ENCODE assay signal across 8 cellular contexts in genomic region chr12:53179694-53180269, GRCh38. TPM values are rescaled to one million over a fixed set of nuclear protein-coding genes. Genes with fewer than 3 reads are reported as not detected.
A peak's percentile ranks its signal among the peaks of the same experiment; 100 is the strongest.
DNase-seq lines count a peak whose midpoint lies in the region; ATAC-seq and TF ChIP-seq lines count a peak whose summit lies in the region.

No MANE protein-coding gene starts in this region.

- H3K4me1 ChIP-seq in hepatocyte (ENCODE audit: insufficient read depth) (peaks cover 41% of the 10 kb centered on the region), skeletal muscle tissue (ENCODE audit: control insufficient read depth in 3 of 3, insufficient read depth in 3 of 3, low read length in 3 of 3) (peaks cover 37 to 42% (median 40%) of the 10 kb centered on the region in 3 donors)

- H3K27me3 ChIP-seq in hepatocyte (no peaks in the 10 kb centered on the region), skeletal muscle tissue (ENCODE audit: control insufficient read depth in 3 of 3, insufficient read depth in 3 of 3, low read length in 3 of 3) (no peaks in the 10 kb centered on the region)

- TF ChIP-seq CTCF in AG10803 (conservative IDR thresholded peaks at IDR 0.05; ENCODE audit: low read length): no peak
- TF ChIP-seq CTCF in hepatocyte (IDR thresholded peaks at IDR 0.05; ENCODE audit: poor library complexity): no peak

- WGBS in hepatocyte (ENCODE audit: low lambda C conversion rate, missing lambda C conversion rate): 17% methylated on average over 14 of the region's 14 CpGs

- peaks cover 8% of the 10 kb centered on the region for H3K36me3 Mint-ChIP-seq in activated naive CD8-positive, alpha-beta T cell

- H3K4me2 ChIP-seq in hepatocyte: peak overlapping the region; percentile 79

- intact Hi-C loops in posterior vena cava (cut with DNase I): loop anchor here in 1 of 2 donors (2.0 kb wide), 1 partner anchor 19 kb away; no protein-coding TSS in a partner anchor

- H3K4me3 ChIP-seq in AG10803 (ENCODE audit: low read length): peak overlapping the region; percentile 84
- peak overlapping the region; percentile 11 for H3K4me3 ChIP-seq in hepatocyte
- peak overlapping the region; percentile 92 for H3K4me3 ChIP-seq in skeletal muscle tissue (ENCODE audit: low read length in 3 of 3)

- DNase-seq in AG10803 (ENCODE audit: low read depth) (no peak), hepatocyte (ENCODE audit: low spot score) (no peak), posterior vena cava (ENCODE audit: low spot score) (no peak), DMS114 treated with DMSO at 0.1 percent for 48 hours (lab: John Stamatoyannopoulos, UW; ENCODE audit: unreplicated experiment) (no peak)

- H3K27ac Mint-ChIP-seq in activated naive CD8-positive, alpha-beta T cell: peak overlapping the region; percentile 96

- H3K4me3 Mint-ChIP-seq in activated naive CD8-positive, alpha-beta T cell: peak overlapping the region; percentile 91

- H4K20me1 ChIP-seq in hepatocyte (ENCODE audit: insufficient read depth, poor library complexity, severe bottlenecking): peaks cover 1% of the 10 kb centered on the region

- H3K4me1 Mint-ChIP-seq in activated naive CD8-positive, alpha-beta T cell (ENCODE audit: low read depth): peaks cover 45% of the 10 kb centered on the region

- H3K27ac ChIP-seq in hepatocyte (peak overlapping the region; percentile 93), skeletal muscle tissue (ENCODE audit: low read depth, low read length) (peak overlapping the region; percentile 92)

- H3K9me3 Mint-ChIP-seq in activated naive CD8-positive, alpha-beta T cell (ENCODE audit: low read depth): no peaks in the 10 kb centered on the region

- H3K27me3 Mint-ChIP-seq in activated naive CD8-positive, alpha-beta T cell: no peaks in the 10 kb centered on the region

- H3K9ac ChIP-seq in skeletal muscle tissue (ENCODE audit: low read depth in 1 of 3, low read length in 3 of 3): peak overlapping the region; percentile 91 to 98 (median 96)

- H3K79me2 ChIP-seq in hepatocyte: peaks cover 58% of the 10 kb centered on the region

- ATAC-seq in GM19035 (IDR thresholded peaks at IDR 0.05; ENCODE audit: unreplicated experiment): peak; percentile 3
- ATAC-seq in HG03342 (IDR thresholded peaks at IDR 0.05; ENCODE audit: unreplicated experiment): peak; percentile 9

- H3K9me3 ChIP-seq in hepatocyte (ENCODE audit: low read depth) (no peaks in the 10 kb centered on the region), skeletal muscle tissue (ENCODE audit: control insufficient read depth in 3 of 3, low read length in 3 of 3) (no peaks in the 10 kb centered on the region)

- H3K36me3 ChIP-seq in hepatocyte (replicated peaks; ENCODE audit: insufficient read depth, low read depth): no peaks in the 10 kb centered on the region
- H3K36me3 ChIP-seq in skeletal muscle tissue (ENCODE audit: control insufficient read depth in 3 of 3, insufficient read depth in 3 of 3, low read length in 3 of 3): peaks cover 13 to 26% (median 24%) of the 10 kb centered on the region in 3 donors

- H3K9me2 ChIP-seq in hepatocyte (replicated peaks; ENCODE audit: insufficient read depth): no peaks in the 10 kb centered on the region

- peak overlapping the region; percentile 60 for H2AFZ ChIP-seq in hepatocyte

RNA-seq across cellular contexts. Expression of gene ZNF740, which starts 0.7 kb away (rescaled TPM):
- total RNA-seq in hepatocyte (13.2 and 23.2 TPM in 2 replicates), skeletal muscle tissue (16.7 TPM), posterior vena cava (10 to 100 TPM; 23.7 to 27.4 TPM)
- 4.4 and 4.6 TPM in 2 replicates for polyA plus RNA-seq in hepatocyte

RNA-seq across cellular contexts. Expression of gene CSAD, which starts 0.9 kb away (rescaled TPM):
- total RNA-seq in hepatocyte (14.1 and 16.8 TPM in 2 replicates), skeletal muscle tissue (16.7 TPM), posterior vena cava (10 to 100 TPM; 16.4 to 22.3 TPM)
- 14.3 and 15.7 TPM in 2 replicates for polyA plus RNA-seq in hepatocyte

RNA-seq across cellular contexts. Expression of gene ITGB7, which starts 27.3 kb away (rescaled TPM):
- total RNA-seq in hepatocyte (0.23 TPM in 1 of 2 replicates, not detected in the other), skeletal muscle tissue (1.6 TPM), posterior vena cava (1 to 10 TPM; 2.1 to 2.9 TPM)
- polyA plus RNA-seq in hepatocyte: 1.0 TPM in 1 of 2 replicates, not detected in the other

RNA-seq across cellular contexts. Expression of gene RARG, which starts 52.2 kb away (rescaled TPM):
- total RNA-seq in hepatocyte (15.1 and 20.9 TPM in 2 replicates), skeletal muscle tissue (12.5 TPM), posterior vena cava (10 to 100 TPM; 33.4 to 38.1 TPM)
- 24.7 and 28.1 TPM in 2 replicates for polyA plus RNA-seq in hepatocyte

Comparison
In these comparisons a context has a peak if more than half of its experiments do, and no peak if none do; other contexts are left out.
1. H3K4me3 ChIP-seq: peak in every context shown above with its lines; median percentile 92 in skeletal muscle tissue; 84 in AG10803; 11 in hepatocyte.